10 cellular contexts compared by ENCODE assay signal in the genomic region with DNA sequence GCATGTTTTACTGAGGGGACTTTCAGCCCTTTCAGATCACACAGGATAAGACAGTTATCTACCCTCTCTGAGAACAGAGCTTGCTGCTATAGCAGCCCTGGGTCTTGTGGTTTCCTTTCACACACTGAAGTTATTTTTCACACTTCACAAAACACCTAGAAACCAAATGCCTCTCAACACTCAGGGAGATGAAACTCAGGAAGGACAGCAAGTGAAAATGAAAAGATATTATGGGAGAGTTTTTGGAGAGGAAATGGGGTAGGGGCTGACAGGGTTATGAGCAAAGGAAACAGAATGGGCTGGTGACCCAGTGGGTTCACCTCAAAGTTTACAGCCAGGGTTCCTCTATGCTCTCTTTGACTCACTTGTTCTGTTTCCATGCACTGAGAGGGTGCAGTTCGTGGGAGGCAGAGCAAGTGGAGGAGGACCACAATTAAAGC. TPM values are rescaled to one million over a fixed set of nuclear protein-coding genes. Genes with fewer than 3 reads are reported as not detected.
DNase-seq lines count a peak whose midpoint lies in the region; ATAC-seq and TF ChIP-seq lines count a peak whose summit lies in the region.
"Had no signal": no experiment of that assay in that cellular context is flagged by ENCODE, and none has a peak within 500 bp of the region (broad histone marks: within the 10 kb centered on the region; RNA-seq: fewer than 3 reads in every experiment).

No MANE protein-coding gene starts in this region.

- no peak for TF ChIP-seq POLR2A in erythroblast (IDR thresholded peaks at IDR 0.05; ENCODE audit: low read length)

- no peak for TF ChIP-seq CTCF in GM10248 (IDR thresholded peaks at IDR 0.05; ENCODE audit: control extremely low read depth, extremely low read depth, low read depth, missing control alignments)

- H3K4me3 Mint-ChIP-seq in T-cell, result peak overlapping the region; percentile 18 to 58 (median 54)
- peak overlapping the region; percentile 74 to 87 (median 84) for H3K4me3 Mint-ChIP-seq in immature natural killer cell

- H3K4me1 ChIP-seq in SJCRH30, result no peaks in the 10 kb centered on the region
- H3K4me1 ChIP-seq: SJSA1 had no signal

- H3K4me1 Mint-ChIP-seq in T-cell (peaks cover 88 to 95% (median 91%) of the 10 kb centered on the region in 3 donors), immature natural killer cell (peaks cover 85 to 98% of the 10 kb centered on the region in 2 donors)

- peaks cover 4 to 19% (median 7%) of the 10 kb centered on the region in 3 donors for H3K9me3 Mint-ChIP-seq in T-cell
- H3K9me3 Mint-ChIP-seq in immature natural killer cell, result peaks cover 0 to 21% (median 7%) of the 10 kb centered on the region in 6 donors

- H3K27ac ChIP-seq in SJCRH30, result no peak overlapping the region
- H3K27ac ChIP-seq: SJSA1 had no signal

- H3K36me3 Mint-ChIP-seq in T-cell, result peaks cover 34% of the 10 kb centered on the region
- H3K36me3 Mint-ChIP-seq in immature natural killer cell, result peaks cover 4 to 30% (median 20%) of the 10 kb centered on the region in 3 donors

- H3K9me3 ChIP-seq in SJCRH30 (replicated peaks), result no peaks in the 10 kb centered on the region
- H3K9me3 ChIP-seq: SJSA1 had no signal

- POLR2A ChIA-PET in GM10248 (lab: Yijun Ruan, JAX) (no interaction called here), T-cell (lab: Charles Lee) (interaction anchor here (0.7 to 1.2 kb wide), 4 partner anchors 17 to 101 kb away, joined by 3 to 5 read pairs (median 3); partner anchors contain the start of genes GIMAP4 (in 2 of the 2), GIMAP1 (in 1 of the 2) and GIMAP2 (in 1 of the 2))

- H3K36me3 ChIP-seq in SJCRH30, result no peaks in the 10 kb centered on the region
- H3K36me3 ChIP-seq: SJSA1 had no signal

- no peaks in the 10 kb centered on the region for H3K27me3 Mint-ChIP-seq in T-cell
- H3K27me3 Mint-ChIP-seq in immature natural killer cell (ENCODE audit: low read depth in 3 of 3), result peaks cover 10 to 17% (median 11%) of the 10 kb centered on the region in 3 donors

- H3K4me3 ChIP-seq in SJCRH30, result no peak overlapping the region
- H3K4me3 ChIP-seq: SJSA1 had no signal

- peak; percentile 64 for DNase-seq in GM10248 (ENCODE audit: extremely low spot score)
- peak in 31 of 34 experiments; percentile 32 to 77 (median 53) for DNase-seq in T-cell
- DNase-seq in immature natural killer cell, result peak; percentile 90 to 92 (median 91)
- DNase-seq in erythroblast (lab: John Stamatoyannopoulos, UW), result no peak
- DNase-seq in SJCRH30, result no peak
- DNase-seq in NCI-H524 treated with DMSO at 0.1 percent for 48 hours (lab: John Stamatoyannopoulos, UW), result no peak
- DNase-seq in NCI-H1436 (lab: John Stamatoyannopoulos, UW), result no peak

- peak; percentile 74 for ATAC-seq in GM21717 (IDR thresholded peaks at IDR 0.05; ENCODE audit: unreplicated experiment)
- ATAC-seq in T-cell (replicated peaks in 1 of 4), result peak; percentile 83 to 91 (median 84)

- H3K27me3 ChIP-seq in SJCRH30, result no peaks in the 10 kb centered on the region
- H3K27me3 ChIP-seq: SJSA1 had no signal

- CTCF ChIA-PET in GM10248 (lab: Yijun Ruan, JAX), result interaction anchor here (1.2 to 1.6 kb wide), 2 partner anchors 8 to 34 kb away, joined by 3 to 4 read pairs; no protein-coding TSS in a partner anchor
- CTCF ChIA-PET in T-cell (lab: Charles Lee), result interaction anchor here in 1 of 2 donors (0.8 to 1.1 kb wide), 2 partner anchors 17 to 220 kb away, joined by 4 to 5 read pairs; partner anchors contain the start of gene GIMAP2

- H3K27ac Mint-ChIP-seq in T-cell (peak overlapping the region; percentile 98 to 99), immature natural killer cell (peak overlapping the region; percentile 99 to 100 (median 100))

RNA-seq across cellular contexts. Expression of gene GIMAP2, which starts 17.0 kb away (rescaled TPM):
- 100 to 1,000 TPM in 4 of 5 donors, 10 to 100 TPM in 1; 83.2 to 226 (median 183) TPM for total RNA-seq in T-cell
- 10 to 100 TPM; 63.1 to 93.5 (median 79.4) TPM for polyA plus RNA-seq in immature natural killer cell
- not detected in 2 replicates for total RNA-seq in SJCRH30 (2014; rRNA removed; shearing (Covaris generic))

RNA-seq across cellular contexts. Expression of gene GIMAP6, which starts 36.3 kb away (rescaled TPM):
- total RNA-seq in T-cell, result 100 to 1,000 TPM in 3 of 5 donors, 10 to 100 TPM in 2; 55.0 to 168 (median 150) TPM
- 100 to 1,000 TPM; 119 to 279 (median 173) TPM for polyA plus RNA-seq in immature natural killer cell
- total RNA-seq in SJCRH30 (2014; rRNA removed; shearing (Covaris generic)), result not detected in 2 replicates
- total RNA-seq: fibroblast of villous mesenchyme, SJSA1 had no signal

RNA-seq across cellular contexts. Expression of gene GIMAP1, which starts 47.9 kb away (rescaled TPM):
- 10 to 100 TPM; 23.5 to 99.9 (median 76.8) TPM for total RNA-seq in T-cell
- polyA plus RNA-seq in immature natural killer cell, result 10 to 100 TPM; 19.1 to 71.4 (median 25.7) TPM
- not detected in 2 replicates for total RNA-seq in SJCRH30 (2014; rRNA removed; shearing (Covaris generic))
- total RNA-seq: fibroblast of villous mesenchyme, SJSA1 had no signal

Comparison
In these comparisons a context has a peak if more than half of its experiments do, and no peak if none do; other contexts are left out.
1. DNase-seq: peak in GM10248 (single experiment), T-cell (31 of 34) and immature natural killer cell (3 of 3); none in erythroblast (0 of 2), SJCRH30 (0 of 2), NCI-H524 treated with DMSO at 0.1 percent for 48 hours (single experiment) and NCI-H1436 (single experiment).
2. RNA of gene GIMAP2, which starts 17.0 kb away (total RNA-seq): 83.2 to 226 TPM in T-cell; not detected in SJCRH30; every median in the first group is over 10 times any median in the second.
3. RNA of gene GIMAP6, which starts 36.3 kb away (total RNA-seq): 55.0 to 168 TPM in T-cell; not detected in SJCRH30; every median in the first group is over 10 times any median in the second.
4. RNA of gene GIMAP1, which starts 47.9 kb away (total RNA-seq): 23.5 to 99.9 TPM in T-cell; not detected in SJCRH30; every median in the first group is over 10 times any median in the second.